Comparison of ENCODE assay signal across 2 cellular contexts in genomic region chr16:87380875-87381274, GRCh38.
TF ChIP-seq lines count a peak whose summit lies in the region.

No MANE protein-coding gene starts in this region.

TF ChIP-seq in SK-N-SH, 30 proteins besides CTCF, POLR2A, EP300 and RAD21 (continued from another document):
- TF ChIP-seq TAF1 (IDR thresholded peaks at IDR 0.05; ENCODE audit: borderline replicate concordance, low read depth, low read length) (no peak), ELF1 (IDR thresholded peaks at IDR 0.05) (no peak), TCF12 (IDR thresholded peaks at IDR 0.05) (no peak), MXI1 (IDR thresholded peaks at IDR 0.05; ENCODE audit: low read depth, low read length) (no peak), MEF2A (IDR thresholded peaks at IDR 0.05; ENCODE audit: borderline replicate concordance, low read depth) (no peak), SMC3 (IDR thresholded peaks at IDR 0.05; ENCODE audit: low read depth, low read length) (no peak), FOXJ3 (CRISPR knock-in tag; IDR thresholded peaks at IDR 0.05) (no peak), JUND (IDR thresholded peaks at IDR 0.05) (no peak), USF2 (IDR thresholded peaks at IDR 0.05; ENCODE audit: borderline replicate concordance, low read depth, low read length) (no peak), NFIC (IDR thresholded peaks at IDR 0.05; ENCODE audit: borderline replicate concordance) (no peak), GATA2 (CRISPR knock-in tag; IDR thresholded peaks at IDR 0.05) (no peak)
- TF ChIP-seq, protein P1, sequence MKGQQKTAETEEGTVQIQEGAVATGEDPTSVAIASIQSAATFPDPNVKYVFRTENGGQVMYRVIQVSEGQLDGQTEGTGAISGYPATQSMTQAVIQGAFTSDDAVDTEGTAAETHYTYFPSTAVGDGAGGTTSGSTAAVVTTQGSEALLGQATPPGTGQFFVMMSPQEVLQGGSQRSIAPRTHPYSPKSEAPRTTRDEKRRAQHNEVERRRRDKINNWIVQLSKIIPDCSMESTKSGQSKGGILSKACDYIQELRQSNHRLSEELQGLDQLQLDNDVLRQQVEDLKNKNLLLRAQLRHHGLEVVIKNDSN (IDR thresholded peaks at IDR 0.05; ENCODE audit: borderline replicate concordance, low read depth), result no peak
- TF ChIP-seq, protein P2, sequence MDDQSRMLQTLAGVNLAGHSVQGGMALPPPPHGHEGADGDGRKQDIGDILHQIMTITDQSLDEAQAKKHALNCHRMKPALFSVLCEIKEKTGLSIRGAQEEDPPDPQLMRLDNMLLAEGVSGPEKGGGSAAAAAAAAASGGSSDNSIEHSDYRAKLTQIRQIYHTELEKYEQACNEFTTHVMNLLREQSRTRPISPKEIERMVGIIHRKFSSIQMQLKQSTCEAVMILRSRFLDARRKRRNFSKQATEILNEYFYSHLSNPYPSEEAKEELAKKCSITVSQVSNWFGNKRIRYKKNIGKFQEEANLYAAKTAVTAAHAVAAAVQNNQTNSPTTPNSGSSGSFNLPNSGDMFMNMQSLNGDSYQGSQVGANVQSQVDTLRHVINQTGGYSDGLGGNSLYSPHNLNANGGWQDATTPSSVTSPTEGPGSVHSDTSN (IDR thresholded peaks at IDR 0.05), result no peak

TF ChIP-seq in SK-N-SH treated with all-trans-retinoic acid at 6 μM for 48 hours, 23 proteins besides CTCF, POLR2A, EP300 and RAD21 (continued from another document):
- TF ChIP-seq SNAI2 (CRISPR knock-in tag; IDR thresholded peaks at IDR 0.05), result no peak
- TF ChIP-seq ARNTL (CRISPR knock-in tag; IDR thresholded peaks at IDR 0.05; ENCODE audit: borderline replicate concordance, low read depth), result no peak
- no peak for TF ChIP-seq ZFP3 (CRISPR knock-in tag; IDR thresholded peaks at IDR 0.05)
- TF ChIP-seq ZC3H10 (CRISPR knock-in tag; IDR thresholded peaks at IDR 0.05), result no peak
- TF ChIP-seq, protein P3, sequence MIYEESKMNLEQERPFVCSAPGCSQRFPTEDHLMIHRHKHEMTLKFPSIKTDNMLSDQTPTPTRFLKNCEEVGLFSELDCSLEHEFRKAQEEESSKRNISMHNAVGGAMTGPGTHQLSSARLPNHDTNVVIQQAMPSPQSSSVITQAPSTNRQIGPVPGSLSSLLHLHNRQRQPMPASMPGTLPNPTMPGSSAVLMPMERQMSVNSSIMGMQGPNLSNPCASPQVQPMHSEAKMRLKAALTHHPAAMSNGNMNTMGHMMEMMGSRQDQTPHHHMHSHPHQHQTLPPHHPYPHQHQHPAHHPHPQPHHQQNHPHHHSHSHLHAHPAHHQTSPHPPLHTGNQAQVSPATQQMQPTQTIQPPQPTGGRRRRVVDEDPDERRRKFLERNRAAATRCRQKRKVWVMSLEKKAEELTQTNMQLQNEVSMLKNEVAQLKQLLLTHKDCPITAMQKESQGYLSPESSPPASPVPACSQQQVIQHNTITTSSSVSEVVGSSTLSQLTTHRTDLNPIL (CRISPR knock-in tag; IDR thresholded peaks at IDR 0.05; ENCODE audit: low read depth), result no peak
- TF ChIP-seq ISL1 (CRISPR knock-in tag; IDR thresholded peaks at IDR 0.05), result no peak
- TF ChIP-seq TOX (CRISPR knock-in tag; IDR thresholded peaks at IDR 0.05; ENCODE audit: borderline replicate concordance), result no peak
- TF ChIP-seq ZNF8 (CRISPR knock-in tag; IDR thresholded peaks at IDR 0.05), result no peak
- no peak for TF ChIP-seq ZFP30 (CRISPR knock-in tag; IDR thresholded peaks at IDR 0.05)
- TF ChIP-seq, protein P4, sequence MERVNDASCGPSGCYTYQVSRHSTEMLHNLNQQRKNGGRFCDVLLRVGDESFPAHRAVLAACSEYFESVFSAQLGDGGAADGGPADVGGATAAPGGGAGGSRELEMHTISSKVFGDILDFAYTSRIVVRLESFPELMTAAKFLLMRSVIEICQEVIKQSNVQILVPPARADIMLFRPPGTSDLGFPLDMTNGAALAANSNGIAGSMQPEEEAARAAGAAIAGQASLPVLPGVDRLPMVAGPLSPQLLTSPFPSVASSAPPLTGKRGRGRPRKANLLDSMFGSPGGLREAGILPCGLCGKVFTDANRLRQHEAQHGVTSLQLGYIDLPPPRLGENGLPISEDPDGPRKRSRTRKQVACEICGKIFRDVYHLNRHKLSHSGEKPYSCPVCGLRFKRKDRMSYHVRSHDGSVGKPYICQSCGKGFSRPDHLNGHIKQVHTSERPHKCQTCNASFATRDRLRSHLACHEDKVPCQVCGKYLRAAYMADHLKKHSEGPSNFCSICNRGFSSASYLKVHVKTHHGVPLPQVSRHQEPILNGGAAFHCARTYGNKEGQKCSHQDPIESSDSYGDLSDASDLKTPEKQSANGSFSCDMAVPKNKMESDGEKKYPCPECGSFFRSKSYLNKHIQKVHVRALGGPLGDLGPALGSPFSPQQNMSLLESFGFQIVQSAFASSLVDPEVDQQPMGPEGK (CRISPR knock-in tag; IDR thresholded peaks at IDR 0.05; ENCODE audit: borderline replicate concordance), result no peak
- no peak for TF ChIP-seq ESRRG (CRISPR knock-in tag; IDR thresholded peaks at IDR 0.05)
- no peak for TF ChIP-seq ZNF70 (CRISPR knock-in tag; IDR thresholded peaks at IDR 0.05)
- TF ChIP-seq OSR1 (CRISPR knock-in tag; IDR thresholded peaks at IDR 0.05), result no peak
- TF ChIP-seq GLIS3 (CRISPR knock-in tag; IDR thresholded peaks at IDR 0.05), result no peak
- TF ChIP-seq PPARA (CRISPR knock-in tag; IDR thresholded peaks at IDR 0.05; ENCODE audit: borderline replicate concordance), result no peak
- TF ChIP-seq, protein P5, sequence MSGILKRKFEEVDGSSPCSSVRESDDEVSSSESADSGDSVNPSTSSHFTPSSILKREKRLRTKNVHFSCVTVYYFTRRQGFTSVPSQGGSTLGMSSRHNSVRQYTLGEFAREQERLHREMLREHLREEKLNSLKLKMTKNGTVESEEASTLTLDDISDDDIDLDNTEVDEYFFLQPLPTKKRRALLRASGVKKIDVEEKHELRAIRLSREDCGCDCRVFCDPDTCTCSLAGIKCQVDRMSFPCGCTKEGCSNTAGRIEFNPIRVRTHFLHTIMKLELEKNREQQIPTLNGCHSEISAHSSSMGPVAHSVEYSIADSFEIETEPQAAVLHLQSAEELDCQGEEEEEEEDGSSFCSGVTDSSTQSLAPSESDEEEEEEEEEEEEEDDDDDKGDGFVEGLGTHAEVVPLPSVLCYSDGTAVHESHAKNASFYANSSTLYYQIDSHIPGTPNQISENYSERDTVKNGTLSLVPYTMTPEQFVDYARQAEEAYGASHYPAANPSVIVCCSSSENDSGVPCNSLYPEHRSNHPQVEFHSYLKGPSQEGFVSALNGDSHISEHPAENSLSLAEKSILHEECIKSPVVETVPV (CRISPR knock-in tag; IDR thresholded peaks at IDR 0.05), result no peak
